Comparison of ENCODE assay signal across 19 cellular contexts in genomic region chr16:30180741-30181140, GRCh38. TPM values are rescaled to one million over a fixed set of nuclear protein-coding genes. Genes with fewer than 3 reads are reported as not detected.
A peak's percentile ranks its signal among the peaks of the same experiment; 100 is the strongest.
DNase-seq lines count a peak whose midpoint lies in the region; ATAC-seq and TF ChIP-seq lines count a peak whose summit lies in the region.
"Had no signal": no experiment of that assay in that cellular context is flagged by ENCODE, and none has a peak within 500 bp of the region (broad histone marks: within the 10 kb centered on the region; RNA-seq: fewer than 3 reads in every experiment).

No MANE protein-coding gene starts in this region.

- H3K27me3 Mint-ChIP-seq in stimulated activated naive CD8-positive, alpha-beta T cell treated with anti-CD3 and anti-CD28 coated beads, Interleukin-15, Interleukin-2, amounts not matched to agents 100 ng/mL and 50 ng/mL, for 24 hours: no peaks in the 10 kb centered on the region
- no peaks in the 10 kb centered on the region for H3K27me3 Mint-ChIP-seq in stimulated activated naive CD8-positive, alpha-beta T cell treated with anti-CD3 and anti-CD28 coated beads, Interleukin-15, amount 100 ng/mL, for 72 hours
- no peaks in the 10 kb centered on the region for H3K27me3 Mint-ChIP-seq in activated CD8-positive, alpha-beta T cell treated with anti-CD3 and anti-CD28 coated beads for 36 hours
- no peaks in the 10 kb centered on the region for H3K27me3 Mint-ChIP-seq in neural crest cell (ENCODE audit: low read depth)
- H3K27me3 Mint-ChIP-seq in mesothelial cell of epicardium (ENCODE audit: low read depth): peaks cover 8% of the 10 kb centered on the region

- POLR2A ChIA-PET in activated CD8-positive, alpha-beta T cell treated with anti-CD3 and anti-CD28 coated beads for 36 hours (lab: Charles Lee): no interaction called here

- TF ChIP-seq CTCF in activated CD8-positive, alpha-beta T cell treated with anti-CD3 and anti-CD28 coated beads for 36 hours (IDR thresholded peaks at IDR 0.05): no peak
- no peak for TF ChIP-seq CTCF in neural crest cell (conservative IDR thresholded peaks at IDR 0.05)
- no peak for TF ChIP-seq CTCF in mesothelial cell of epicardium (IDR thresholded peaks at IDR 0.05; ENCODE audit: unreplicated experiment)

- H3K36me3 Mint-ChIP-seq in stimulated activated naive CD8-positive, alpha-beta T cell treated with anti-CD3 and anti-CD28 coated beads, Interleukin-15, Interleukin-2, amounts not matched to agents 100 ng/mL and 50 ng/mL, for 24 hours (ENCODE audit: low read depth): peaks cover 14% of the 10 kb centered on the region
- H3K36me3 Mint-ChIP-seq in activated CD8-positive, alpha-beta T cell treated with anti-CD3 and anti-CD28 coated beads for 36 hours (ENCODE audit: low read depth): peaks cover 19% of the 10 kb centered on the region
- H3K36me3 Mint-ChIP-seq in neural crest cell (ENCODE audit: low read depth): no peaks in the 10 kb centered on the region
- H3K36me3 Mint-ChIP-seq in mesothelial cell of epicardium: no peaks in the 10 kb centered on the region

- peaks cover 19% of the 10 kb centered on the region for H3K4me1 Mint-ChIP-seq in stimulated activated naive CD8-positive, alpha-beta T cell treated with anti-CD3 and anti-CD28 coated beads, Interleukin-15, Interleukin-2, amounts not matched to agents 100 ng/mL and 50 ng/mL, for 24 hours (ENCODE audit: low read depth)
- peaks cover 31% of the 10 kb centered on the region for H3K4me1 Mint-ChIP-seq in stimulated activated naive CD8-positive, alpha-beta T cell treated with anti-CD3 and anti-CD28 coated beads, Interleukin-15, amount 100 ng/mL, for 72 hours
- H3K4me1 Mint-ChIP-seq in activated CD8-positive, alpha-beta T cell treated with anti-CD3 and anti-CD28 coated beads for 36 hours (ENCODE audit: low read depth): peaks cover 14% of the 10 kb centered on the region
- H3K4me1 Mint-ChIP-seq in neural crest cell: peaks cover 5% of the 10 kb centered on the region
- H3K4me1 Mint-ChIP-seq in mesothelial cell of epicardium: peaks cover 11% of the 10 kb centered on the region

- intact Hi-C loops in activated CD8-positive, alpha-beta T cell treated with anti-CD3 and anti-CD28 coated beads for 36 hours (cut with micrococcal nuclease): no loop called here

- ATAC-seq in stimulated activated naive CD8-positive, alpha-beta T cell treated with anti-CD3 and anti-CD28 coated beads, Interleukin-15, amount 100 ng/mL, for 72 hours: no peak
- no peak for ATAC-seq in activated CD8-positive, alpha-beta T cell treated with anti-CD3 and anti-CD28 coated beads for 36 hours

- no peak overlapping the region for H3K4me3 Mint-ChIP-seq in stimulated activated naive CD8-positive, alpha-beta T cell treated with anti-CD3 and anti-CD28 coated beads, Interleukin-15, Interleukin-2, amounts not matched to agents 100 ng/mL and 50 ng/mL, for 24 hours
- no peak overlapping the region for H3K4me3 Mint-ChIP-seq in stimulated activated naive CD8-positive, alpha-beta T cell treated with anti-CD3 and anti-CD28 coated beads, Interleukin-15, amount 100 ng/mL, for 72 hours
- no peak overlapping the region for H3K4me3 Mint-ChIP-seq in activated CD8-positive, alpha-beta T cell treated with anti-CD3 and anti-CD28 coated beads for 36 hours
- peak overlapping the region; percentile 45 for H3K4me3 Mint-ChIP-seq in neural crest cell
- no peak overlapping the region for H3K4me3 Mint-ChIP-seq in mesothelial cell of epicardium
- H3K4me3 Mint-ChIP-seq: HFFc6 had no signal

- no peak for DNase-seq in stimulated activated naive CD8-positive, alpha-beta T cell treated with anti-CD3 and anti-CD28 coated beads, Interleukin-15, amount 100 ng/mL, for 72 hours
- DNase-seq in activated CD8-positive, alpha-beta T cell treated with anti-CD3 and anti-CD28 coated beads for 36 hours: peak; percentile 16
- DNase-seq in neural crest cell (ENCODE audit: low read depth, low spot score) (no peak), islet precursor cell (no peak), SHP77 (lab: John Stamatoyannopoulos, UW) (no peak), mesothelial cell of epicardium (ENCODE audit: low spot score in 2 of 2, unreplicated experiment in 2 of 2) (no peak)
- DNase-seq: COR-L47, DMS 273 treated with DMSO at 0.1 percent for 48 hours, DND-41, HFFc6, KG1, NCI-H1417 treated with DMSO at 0.1 percent for 48 hours, NCI-H187 treated with DMSO at 0.1 percent for 48 hours, NCI-H226, NCI-H524, NCI-H82, OCI-M1, Right ventricle myocardium superior had no signal

- H3K27ac Mint-ChIP-seq in stimulated activated naive CD8-positive, alpha-beta T cell treated with anti-CD3 and anti-CD28 coated beads, Interleukin-15, Interleukin-2, amounts not matched to agents 100 ng/mL and 50 ng/mL, for 24 hours: peak overlapping the region; percentile 80
- no peak overlapping the region for H3K27ac Mint-ChIP-seq in stimulated activated naive CD8-positive, alpha-beta T cell treated with anti-CD3 and anti-CD28 coated beads, Interleukin-15, amount 100 ng/mL, for 72 hours
- peak overlapping the region; percentile 36 for H3K27ac Mint-ChIP-seq in activated CD8-positive, alpha-beta T cell treated with anti-CD3 and anti-CD28 coated beads for 36 hours
- no peak overlapping the region for H3K27ac Mint-ChIP-seq in neural crest cell (ENCODE audit: unreplicated experiment)
- no peak overlapping the region for H3K27ac Mint-ChIP-seq in mesothelial cell of epicardium
- H3K27ac Mint-ChIP-seq: HFFc6 had no signal

- no peaks in the 10 kb centered on the region for H3K9me3 Mint-ChIP-seq in stimulated activated naive CD8-positive, alpha-beta T cell treated with anti-CD3 and anti-CD28 coated beads, Interleukin-15, Interleukin-2, amounts not matched to agents 100 ng/mL and 50 ng/mL, for 24 hours
- H3K9me3 Mint-ChIP-seq in stimulated activated naive CD8-positive, alpha-beta T cell treated with anti-CD3 and anti-CD28 coated beads, Interleukin-15, amount 100 ng/mL, for 72 hours: no peaks in the 10 kb centered on the region
- no peaks in the 10 kb centered on the region for H3K9me3 Mint-ChIP-seq in activated CD8-positive, alpha-beta T cell treated with anti-CD3 and anti-CD28 coated beads for 36 hours
- H3K9me3 Mint-ChIP-seq in neural crest cell: no peaks in the 10 kb centered on the region
- no peaks in the 10 kb centered on the region for H3K9me3 Mint-ChIP-seq in mesothelial cell of epicardium
- H3K9me3 Mint-ChIP-seq: HFFc6 had no signal

- CTCF ChIA-PET in activated CD8-positive, alpha-beta T cell treated with anti-CD3 and anti-CD28 coated beads for 36 hours (lab: Charles Lee): no interaction called here

RNA-seq across cellular contexts. Expression of gene CORO1A, which starts 2.7 kb away (rescaled TPM):
- 1,000 to 10,000 TPM; 1,130 to 1,151 TPM for total RNA-seq in activated CD8-positive, alpha-beta T cell treated with anti-CD3 and anti-CD28 coated beads for 36 hours
- total RNA-seq in neural crest cell (25.2 and 25.8 TPM in 2 replicates), mesothelial cell of epicardium (7.0 to 8.9 TPM (median 7.0 TPM) in 3 replicates)

RNA-seq across cellular contexts. Expression of gene BOLA2B, which starts 12.7 kb away (rescaled TPM):
- 100 to 1,000 TPM; 248 to 254 TPM for total RNA-seq in activated CD8-positive, alpha-beta T cell treated with anti-CD3 and anti-CD28 coated beads for 36 hours
- 103 and 118 TPM in 2 replicates for total RNA-seq in neural crest cell
- 56.7 to 64.5 TPM (median 58.1 TPM) in 3 replicates for total RNA-seq in mesothelial cell of epicardium

RNA-seq across cellular contexts. Expression of gene SLX1A, which starts 12.9 kb away (rescaled TPM):
- total RNA-seq in activated CD8-positive, alpha-beta T cell treated with anti-CD3 and anti-CD28 coated beads for 36 hours: 100 to 1,000 TPM; 116 to 129 TPM
- total RNA-seq in neural crest cell: 45.0 and 69.1 TPM in 2 replicates
- 28.2 to 39.6 TPM (median 30.3 TPM) in 3 replicates for total RNA-seq in mesothelial cell of epicardium

RNA-seq across cellular contexts. Expression of gene SULT1A3, which starts 18.3 kb away (rescaled TPM):
- total RNA-seq in activated CD8-positive, alpha-beta T cell treated with anti-CD3 and anti-CD28 coated beads for 36 hours: 10 to 100 TPM; 14.8 to 18.0 TPM
- total RNA-seq in neural crest cell: 23.9 and 26.4 TPM in 2 replicates
- total RNA-seq in mesothelial cell of epicardium: 27.4 to 31.2 TPM (median 27.6 TPM) in 3 replicates

RNA-seq across cellular contexts. Expression of gene MAPK3, which starts 57.7 kb away (rescaled TPM):
- total RNA-seq in activated CD8-positive, alpha-beta T cell treated with anti-CD3 and anti-CD28 coated beads for 36 hours: 10 to 100 TPM; 57.6 to 60.1 TPM
- total RNA-seq in neural crest cell (60.5 and 62.6 TPM in 2 replicates), mesothelial cell of epicardium (58.7 to 61.2 TPM (median 61.0 TPM) in 3 replicates)

Comparison
In these comparisons a context has a peak if more than half of its experiments do, and no peak if none do; other contexts are left out.
1. H3K27ac Mint-ChIP-seq: peak in stimulated activated naive CD8-positive, alpha-beta T cell treated with anti-CD3 and anti-CD28 coated beads, Interleukin-15, Interleukin-2, amounts not matched to agents 100 ng/mL and 50 ng/mL, for 24 hours (single experiment) and activated CD8-positive, alpha-beta T cell treated with anti-CD3 and anti-CD28 coated beads for 36 hours (single experiment); none in stimulated activated naive CD8-positive, alpha-beta T cell treated with anti-CD3 and anti-CD28 coated beads, Interleukin-15, amount 100 ng/mL, for 72 hours (0 of 2), neural crest cell (single experiment) and mesothelial cell of epicardium (single experiment).
2. RNA of gene CORO1A, which starts 2.7 kb away (total RNA-seq): 1,130 to 1,151 TPM in activated CD8-positive, alpha-beta T cell treated with anti-CD3 and anti-CD28 coated beads for 36 hours; 25.2 to 25.8 TPM in neural crest cell and 7.0 to 8.9 TPM in mesothelial cell of epicardium; every median in the first group is over 10 times any median in the second.